Comparison of ENCODE assay signal across 23 cellular contexts in the genomic region with DNA sequence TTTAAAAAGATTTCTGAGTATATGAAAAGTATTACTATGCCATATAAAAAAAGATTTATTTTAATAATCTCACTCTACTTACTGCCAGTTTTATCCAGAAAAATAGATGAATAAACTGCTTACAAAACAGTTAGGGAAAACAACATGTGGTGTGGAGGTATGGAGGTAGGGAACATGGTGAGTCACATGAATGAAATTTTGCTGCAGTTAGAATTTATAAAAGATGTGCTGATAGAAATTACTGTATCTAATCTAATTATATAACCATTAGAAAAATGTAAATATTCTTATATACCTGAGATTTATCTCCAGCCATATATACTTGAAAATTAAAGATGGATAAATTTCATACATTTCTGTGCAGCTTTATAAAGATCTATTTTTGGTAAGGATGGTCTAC.
"Had no signal": no experiment of that assay in that cellular context is flagged by ENCODE, and none has a peak within 500 bp of the region (broad histone marks: within the 10 kb centered on the region; RNA-seq: fewer than 3 reads in every experiment).

No MANE protein-coding gene starts in this region.

- H3K4me3 ChIP-seq: coronary artery, gastrocnemius medialis, heart left ventricle, left ventricle myocardium inferior, mucosa of descending colon, suprapubic skin had no signal

- DNase-seq: activated CD4-positive, alpha-beta memory T cell treated with anti-CD3 and anti-CD28 coated beads, Interleukin-2, amount 10 ng/mL, durations not matched to agents 7 days and 5 days; activated CD4-positive, alpha-beta T cell treated with anti-CD3 and anti-CD28 coated beads for 4 hours; activated effector memory CD4-positive, alpha-beta T cell treated with Interleukin-2 at 50 U/mL for 16 hours; activated naive CD4-positive, alpha-beta T cell treated with anti-CD3 and anti-CD28 coated beads, Interleukin-2, amount 50 U/mL, for 16 hours; activated T-cell treated with anti-CD3 and anti-CD28 coated beads, Interleukin-2, amount 50 U/mL, for 24 hours; central memory CD4-positive, alpha-beta T cell; effector CD4-positive, alpha-beta T cell; gastrocnemius medialis; heart left ventricle; left ventricle myocardium inferior; mucosa of descending colon; naive thymus-derived CD4-positive, alpha-beta T cell; right cardiac atrium; small intestine; stimulated activated CD4-positive, alpha-beta T cell treated with anti-CD3 and anti-CD28 coated beads, Interleukin-4, amount 100 ng/mL, for 4 hours; stimulated activated CD8-positive, alpha-beta memory T cell treated with anti-CD3 and anti-CD28 coated beads, Interleukin-4, amount 100 ng/mL, for 48 hours; stimulated activated naive CD8-positive, alpha-beta T cell treated with anti-CD3 and anti-CD28 coated beads, Interleukin-15, Interleukin-2, amounts not matched to agents 100 U/mL and 50 U/mL, for 24 hours; T-helper 17 cell had no signal

- H3K27ac Mint-ChIP-seq: activated CD4-positive, alpha-beta memory T cell treated with anti-CD3 and anti-CD28 coated beads, Interleukin-2, amount 10 ng/mL, durations not matched to agents 7 days and 5 days; activated T-cell treated with anti-CD3 and anti-CD28 coated beads, Interleukin-2, amount 50 U/mL, for 24 hours; memory B cell; naive thymus-derived CD4-positive, alpha-beta T cell; T-helper 17 cell; type B pancreatic cell had no signal

- H3K27me3 Mint-ChIP-seq: type B pancreatic cell had no signal

- H3K9me3 Mint-ChIP-seq: activated CD4-positive, alpha-beta memory T cell treated with anti-CD3 and anti-CD28 coated beads, Interleukin-2, amount 10 ng/mL, durations not matched to agents 7 days and 5 days; activated T-cell treated with anti-CD3 and anti-CD28 coated beads, Interleukin-2, amount 50 U/mL, for 24 hours; memory B cell; naive thymus-derived CD4-positive, alpha-beta T cell; type B pancreatic cell had no signal

- H3K4me1 Mint-ChIP-seq: activated CD4-positive, alpha-beta memory T cell treated with anti-CD3 and anti-CD28 coated beads, Interleukin-2, amount 10 ng/mL, durations not matched to agents 7 days and 5 days; memory B cell; naive thymus-derived CD4-positive, alpha-beta T cell had no signal

- H3K4me3 Mint-ChIP-seq: activated CD4-positive, alpha-beta memory T cell treated with anti-CD3 and anti-CD28 coated beads, Interleukin-2, amount 10 ng/mL, durations not matched to agents 7 days and 5 days; activated T-cell treated with anti-CD3 and anti-CD28 coated beads, Interleukin-2, amount 50 U/mL, for 24 hours; memory B cell; naive thymus-derived CD4-positive, alpha-beta T cell; T-helper 17 cell; type B pancreatic cell; WTC11 had no signal

- H3K36me3 Mint-ChIP-seq: memory B cell; naive thymus-derived CD4-positive, alpha-beta T cell; type B pancreatic cell had no signal
